ENCODE assay signal across 8 cellular contexts in the genomic region with DNA sequence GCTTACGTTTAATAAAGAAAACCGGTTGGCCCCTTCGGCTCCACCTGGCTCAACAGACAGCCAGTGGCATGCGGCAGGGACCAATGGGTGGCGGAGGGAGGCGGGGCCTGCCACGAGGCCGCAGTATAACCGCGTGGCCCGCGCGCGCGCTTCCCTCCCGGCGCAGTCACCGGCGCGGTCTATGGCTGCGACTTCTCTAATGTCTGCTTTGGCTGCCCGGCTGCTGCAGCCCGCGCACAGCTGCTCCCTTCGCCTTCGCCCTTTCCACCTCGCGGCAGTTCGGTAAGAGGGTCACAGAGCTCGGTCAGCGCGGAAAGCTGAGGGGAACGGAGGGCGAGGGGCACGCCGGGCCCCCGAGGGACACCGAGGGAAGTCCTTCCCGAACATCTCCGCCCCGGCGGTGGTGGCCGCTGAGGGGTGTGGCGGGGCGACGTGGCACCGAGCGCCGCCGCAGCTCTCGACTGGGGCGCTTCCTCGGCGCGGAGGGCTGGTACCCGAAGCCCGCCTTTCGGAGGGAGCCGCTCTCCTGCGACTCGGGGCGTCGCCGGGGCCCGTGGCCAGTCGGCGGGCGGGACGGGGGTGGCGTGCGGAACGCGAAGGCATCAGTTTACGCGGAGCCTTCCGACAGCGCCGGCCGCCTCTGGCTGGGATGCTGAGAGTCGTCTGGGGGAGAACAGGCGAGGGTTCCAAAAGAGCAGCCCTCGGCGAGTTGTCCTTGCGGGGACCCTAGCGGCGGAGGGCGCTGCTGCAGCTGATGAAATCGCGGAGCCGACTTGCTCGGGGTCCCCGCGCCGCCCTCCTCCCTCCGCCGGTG. TPM values are rescaled to one million over a fixed set of nuclear protein-coding genes. Genes with fewer than 3 reads are reported as not detected.
DNase-seq lines count a peak whose midpoint lies in the region; ATAC-seq and TF ChIP-seq lines count a peak whose summit lies in the region.

A gene (plus strand): TSS at position 155 of the 814 bp plus-strand sequence. CDS start 27 bp downstream, at position 182.

- peak within 1 kb of the TSS; percentile 96 for H3K4me3 ChIP-seq in kidney epithelial cell (ENCODE audit: low read depth, low read length)

- DNase-seq in AML-193 (lab: John Stamatoyannopoulos, UW) (peak; percentile 68 to 95), NCI-H446 treated with DMSO at 0.1 percent for 48 hours (lab: John Stamatoyannopoulos, UW) (peak; percentile 95), cerebellar cortex (ENCODE audit: low spot score) (peak; percentile 96), kidney epithelial cell (ENCODE audit: low read depth) (no peak)
- peak; percentile 88 to 94 for DNase-seq in stimulated activated CD4-positive, alpha-beta T cell treated with anti-CD3 and anti-CD28 coated beads, Interleukin-15, amount 100 ng/mL, for 48 hours (ENCODE audit: low read depth in 2 of 2)

- peak; percentile 89 for TF ChIP-seq CTCF in kidney epithelial cell (IDR thresholded peaks at IDR 0.05; ENCODE audit: insufficient read depth, low read length, poor library complexity, severe bottlenecking)

- no peaks in the 10 kb centered on the region for H3K27me3 ChIP-seq in kidney epithelial cell (ENCODE audit: control insufficient read depth, insufficient read depth, low read length)

- ATAC-seq in GM19043 (IDR thresholded peaks at IDR 0.05; ENCODE audit: low read depth, unreplicated experiment) = peak; percentile 82
- ATAC-seq in HG03378 (IDR thresholded peaks at IDR 0.05; ENCODE audit: unreplicated experiment) = peak; percentile 88
- peak; percentile 90 for ATAC-seq in activated CD4-positive, CD25-positive, alpha-beta regulatory T cell treated with anti-CD3 and anti-CD28 coated beads, Interleukin-2, amount 50 U/mL, for 24 hours

- H3K36me3 ChIP-seq in kidney epithelial cell (ENCODE audit: control insufficient read depth, insufficient read depth, low read length) = no peaks in the 10 kb centered on the region

RNA-seq across cellular contexts. Expression of the gene that starts here (rescaled TPM):
- 157 and 173 TPM in 2 replicates for total RNA-seq in kidney epithelial cell
